9 cellular contexts compared by ENCODE assay signal in genomic region chr6:33851959-33852358, GRCh38. TPM values are rescaled to one million over a fixed set of nuclear protein-coding genes. Genes with fewer than 3 reads are reported as not detected.
DNase-seq lines count a peak whose midpoint lies in the region; ATAC-seq and TF ChIP-seq lines count a peak whose summit lies in the region.
"Had no signal": no experiment of that assay in that cellular context is flagged by ENCODE, and none has a peak within 500 bp of the region (broad histone marks: within the 10 kb centered on the region; RNA-seq: fewer than 3 reads in every experiment).

No MANE protein-coding gene starts in this region.

- peak overlapping the region; percentile 49 for H2AFZ ChIP-seq in IMR-90 (replicated peaks; ENCODE audit: low read length, poor library complexity)

- H3K18ac ChIP-seq in IMR-90 (ENCODE audit: low read depth, low read length), result no peak overlapping the region

- no peak overlapping the region for H4K91ac ChIP-seq in IMR-90 (ENCODE audit: insufficient read depth, low read depth, low read length)

- H3K4ac ChIP-seq in IMR-90 (ENCODE audit: low read depth, low read length), result no peak overlapping the region

- intact Hi-C loops in IMR-90 (cut with micrococcal nuclease), result no loop called here
- intact Hi-C loops in body of pancreas (cut with DNase I), result no loop called here
- intact Hi-C loops in left lung (cut with DNase I), result no loop called here

- BruUV-seq in IMR-90 (replicated peaks; lab: Mats Ljungman, UMichigan), result no TSS peak

- WGBS in IMR-90 (ENCODE audit: extremely low coverage in 2 of 2, insufficient read length in 1 of 2), 2 experiments, result 40% methylated on average over 3 of the region's 8 CpGs; no CpG with 5 or more reads in 1 of the 2 experiments
- 20 to 24% methylated on average over 4 to 8 of the region's 8 CpGs for WGBS in body of pancreas, 2 donors

- POLR2A ChIA-PET in IMR-90 (lab: Charles Lee; ENCODE audit: unreplicated experiment), result no interaction called here

- CTCF ChIA-PET in IMR-90 (lab: Yijun Ruan, JAX), result interaction anchor here (1.8 to 2.1 kb wide), 2 partner anchors 9 to 175 kb away, joined by 6 to 7 read pairs; no protein-coding TSS in a partner anchor

- no peak overlapping the region for H3K23ac ChIP-seq in IMR-90 (ENCODE audit: low read depth, low read length)

- H2AK9ac ChIP-seq in IMR-90 (replicated peaks; ENCODE audit: low read depth, low read length, poor library complexity), result no peak overlapping the region

- H3K56ac ChIP-seq in IMR-90 (ENCODE audit: extremely low read depth, insufficient read depth, low read length), result no peak overlapping the region

- H3K27me3 ChIP-seq in IMR-90 (ENCODE audit: control insufficient read depth, insufficient read depth, low read length) (peaks cover 40% of the 10 kb centered on the region), body of pancreas (no peaks in the 10 kb centered on the region), left lung (peaks cover 0 to 70% of the 10 kb centered on the region in 2 donors)

- no peaks in the 10 kb centered on the region for H3K36me3 ChIP-seq in IMR-90 (ENCODE audit: control insufficient read depth, insufficient read depth, low read length)
- no peaks in the 10 kb centered on the region for H3K36me3 ChIP-seq in body of pancreas (replicated peaks in 1 of 2; ENCODE audit: insufficient read depth in 1 of 2, low read depth in 2 of 2)
- no peaks in the 10 kb centered on the region for H3K36me3 ChIP-seq in left lung

- peak; percentile 35 for TF ChIP-seq CTCF in IMR-90 (conservative IDR thresholded peaks at IDR 0.05; ENCODE audit: low read depth, low read length)
- peak in 5 of 7 experiments; percentile 11 to 30 (median 26) for TF ChIP-seq CTCF in body of pancreas (IDR thresholded peaks at IDR 0.05)
- TF ChIP-seq CTCF in left lung (IDR thresholded peaks at IDR 0.05), result peak in 1 of 2 donors; percentile 16

- no peak overlapping the region for H2BK120ac ChIP-seq in IMR-90 (ENCODE audit: low read depth, low read length)

- H3K9me3 ChIP-seq in IMR-90 (ENCODE audit: control insufficient read depth, insufficient read depth, low read length), result no peaks in the 10 kb centered on the region
- no peaks in the 10 kb centered on the region for H3K9me3 ChIP-seq in body of pancreas
- no peaks in the 10 kb centered on the region for H3K9me3 ChIP-seq in left lung

- no peak overlapping the region; the same call in 1 of the 2 replicates for H2AK5ac ChIP-seq in IMR-90 (ENCODE audit: low read depth, low read length)

- no peak overlapping the region for H2BK20ac ChIP-seq in IMR-90 (ENCODE audit: low read depth, low read length)

- no peaks in the 10 kb centered on the region for H3K4me1 ChIP-seq in IMR-90 (ENCODE audit: control insufficient read depth, insufficient read depth, low read length)
- H3K4me1 ChIP-seq in body of pancreas, result peaks cover 22% of the 10 kb centered on the region
- peaks cover 0 to 2% of the 10 kb centered on the region in 2 donors for H3K4me1 ChIP-seq in left lung

- ATAC-seq in IMR-90 (ENCODE audit: low read depth) (peak; percentile 70), body of pancreas (no peak), left lung (peak; percentile 42), GM21526 (IDR thresholded peaks at IDR 0.05; ENCODE audit: low FRiP score, unreplicated experiment) (no peak), GM18907 (IDR thresholded peaks at IDR 0.05; ENCODE audit: unreplicated experiment) (no peak)

- H4K20me1 ChIP-seq in IMR-90 (ENCODE audit: insufficient read depth, low read length), result no peaks in the 10 kb centered on the region

- H4K8ac ChIP-seq in IMR-90 (ENCODE audit: low read depth in 2 of 2, low read length in 2 of 2), result no peak overlapping the region

- H3K9ac ChIP-seq in IMR-90 (ENCODE audit: low read depth, low read length), result no peak overlapping the region

- H3K9me1 ChIP-seq in IMR-90 (ENCODE audit: insufficient read depth, low read length), result no peaks in the 10 kb centered on the region

- in situ Hi-C loops in IMR-90 (cut with MboI; ENCODE audit: low sequenced_read_pairs), result no loop called here

- peak; percentile 40 for TF ChIP-seq RAD21 in IMR-90 (IDR thresholded peaks at IDR 0.05; ENCODE audit: low read length)

- no peak overlapping the region for H2BK5ac ChIP-seq in IMR-90 (ENCODE audit: low read depth, low read length, poor library complexity, severe bottlenecking)

- no peak overlapping the region for H3K4me2 ChIP-seq in IMR-90 (ENCODE audit: low read depth, low read length)

- no peaks in the 10 kb centered on the region for H3K79me1 ChIP-seq in IMR-90 (ENCODE audit: low read depth in 1 of 2, low read length in 2 of 2)

- H3K27ac ChIP-seq in IMR-90 (ENCODE audit: insufficient read depth, low read length) (no peak overlapping the region), body of pancreas (no peak overlapping the region), left lung (no peak overlapping the region)

- H3K14ac ChIP-seq in IMR-90 (replicated peaks; ENCODE audit: low read depth, low read length), result no peak overlapping the region

- no peak overlapping the region for H2BK15ac ChIP-seq in IMR-90 (ENCODE audit: low read depth, low read length)

- DNase-seq in DMS114 treated with DMSO at 0.1 percent for 48 hours (lab: John Stamatoyannopoulos, UW; ENCODE audit: unreplicated experiment) (peak; percentile 22), IMR-90 (no peak), body of pancreas (no peak), left lung (no peak), NCI-H2081 (lab: John Stamatoyannopoulos, UW) (no peak), ureter (ENCODE audit: low spot score) (no peak)

- dilution Hi-C loops in IMR-90 (cut with HindIII; ENCODE audit: low sequenced_read_pairs, unreplicated experiment), result no loop called here

- TF ChIP-seq POLR2A in IMR-90 (IDR thresholded peaks at IDR 0.05; ENCODE audit: low read depth, low read length) (no peak), body of pancreas (IDR thresholded peaks at IDR 0.05) (no peak)

- H3K4me3 ChIP-seq in IMR-90 (ENCODE audit: insufficient read depth, low read depth, low read length), result no peak overlapping the region
- no peak overlapping the region for H3K4me3 ChIP-seq in body of pancreas
- no peak overlapping the region for H3K4me3 ChIP-seq in left lung

- no peak overlapping the region for H4K5ac ChIP-seq in IMR-90 (ENCODE audit: low read depth, low read length)

TF ChIP-seq in IMR-90, 13 proteins besides CTCF, POLR2A, EP300 and RAD21:
- TF ChIP-seq SMC3 (IDR thresholded peaks at IDR 0.05; ENCODE audit: low read depth, low read length) (peak; percentile 10; the same call in 1 of the 2 replicates), BHLHE40 (IDR thresholded peaks at IDR 0.05; ENCODE audit: low read depth, low read length) (no peak)

RNA-seq across cellular contexts. Expression of gene MLN, which starts 48.2 kb away (rescaled TPM):
- total RNA-seq in IMR-90 (2012; rRNA removed) (not detected in 2 replicates), body of pancreas (not detected), left lung (not detected), ureter (not detected)
- polyA plus RNA-seq in IMR-90 (2012; rRNA removed), result not detected in 2 replicates
- not detected in 2 replicates for polyA plus RNA-seq in IMR-90 (2012; cell fraction: cytosol; rRNA removed)
- polyA plus RNA-seq in IMR-90 (2012; cell fraction: nucleus; rRNA removed; ENCODE audit: low replicate concordance), result not detected in 2 replicates
- total RNA-seq: subcutaneous adipose tissue had no signal

Comparison
In these comparisons a context has a peak if more than half of its experiments do, and no peak if none do; other contexts are left out.
1. ATAC-seq: peak in IMR-90 (single experiment) and left lung (single experiment); none in body of pancreas (single experiment), GM21526 (single experiment) and GM18907 (single experiment).